Comparison of ENCODE assay signal across 21 cellular contexts in genomic region chr5:74483001-74483400, GRCh38.
"Had no signal": no experiment of that assay in that cellular context is flagged by ENCODE, and none has a peak within 500 bp of the region (broad histone marks: within the 10 kb centered on the region; RNA-seq: fewer than 3 reads in every experiment).

No MANE protein-coding gene starts in this region.

- DNase-seq: activated CD4-positive, alpha-beta memory T cell treated with anti-CD3 and anti-CD28 coated beads, Interleukin-2, amount 10 ng/mL, durations not matched to agents 7 days and 5 days; activated CD4-positive, alpha-beta T cell treated with anti-CD3 and anti-CD28 coated beads for 48 hours; activated CD8-positive, alpha-beta memory T cell treated with anti-CD3 and anti-CD28 coated beads, Interleukin-2, amount 10 ng/mL, durations not matched to agents 7 days and 5 days; activated gamma-delta T cell; activated naive CD4-positive, alpha-beta T cell treated with anti-CD3 and anti-CD28 coated beads, Interleukin-2, amount 50 U/mL, for 16 hours; activated naive CD8-positive, alpha-beta T cell treated with anti-CD3 and anti-CD28 coated beads, Interleukin-2, amount 50 U/mL, for 24 hours; activated T-cell treated with anti-CD3 and anti-CD28 coated beads for 4 hours; dermis blood vessel endothelial cell; effector CD8-positive, alpha-beta T cell; left colon; mesendoderm; naive thymus-derived CD4-positive, alpha-beta T cell; psoas muscle; stimulated activated CD4-positive, alpha-beta T cell treated with anti-CD3 and anti-CD28 coated beads, Interleukin-4, amount 100 ng/mL, for 24 hours; stimulated activated naive CD4-positive, alpha-beta T cell treated with Interleukin-2 at 50 U/mL for 16 hours; SW 1271; T-helper 17 cell; upper lobe of left lung had no signal

- H3K4me3 ChIP-seq: psoas muscle, right atrium auricular region, thoracic aorta, upper lobe of left lung had no signal

- H3K27ac ChIP-seq: psoas muscle, right atrium auricular region, thoracic aorta, upper lobe of left lung had no signal

- H3K27me3 ChIP-seq: right atrium auricular region, upper lobe of left lung had no signal

- H3K4me1 ChIP-seq: psoas muscle, right atrium auricular region, upper lobe of left lung had no signal

- H3K36me3 ChIP-seq: right atrium auricular region, thoracic aorta, upper lobe of left lung had no signal

- H3K9me3 ChIP-seq: psoas muscle, right atrium auricular region, thoracic aorta, upper lobe of left lung had no signal

- ATAC-seq: activated CD8-positive, alpha-beta memory T cell treated with anti-CD3 and anti-CD28 coated beads, Interleukin-2, amount 10 ng/mL, durations not matched to agents 7 days and 5 days; activated naive CD8-positive, alpha-beta T cell treated with anti-CD3 and anti-CD28 coated beads, Interleukin-2, amount 50 U/mL, for 24 hours; esophagus mucosa; left colon; naive thymus-derived CD4-positive, alpha-beta T cell; psoas muscle; T-helper 17 cell had no signal
